In genomic region chr16:29804455-29805231, GRCh38 we compare ENCODE assay signal across 8 cellular contexts. TPM values are rescaled to one million over a fixed set of nuclear protein-coding genes. Genes with fewer than 3 reads are reported as not detected.
A peak's percentile ranks its signal among the peaks of the same experiment; 100 is the strongest.
DNase-seq lines count a peak whose midpoint lies in the region; ATAC-seq and TF ChIP-seq lines count a peak whose summit lies in the region.

No MANE protein-coding gene starts in this region.

- H3K27ac ChIP-seq in 22Rv1 (peak overlapping the region; percentile 100), breast epithelium (peak overlapping the region; percentile 98 to 99), right lobe of liver (peak overlapping the region; percentile 93 to 98 (median 98)), tibial artery (peak overlapping the region; percentile 90 to 97)

- H3K9me3 ChIP-seq in ES-I3 (ENCODE audit: control insufficient read depth, insufficient read depth, low read length) = no peaks in the 10 kb centered on the region
- H3K9me3 ChIP-seq in breast epithelium = no peaks in the 10 kb centered on the region
- H3K9me3 ChIP-seq in right lobe of liver = no peaks in the 10 kb centered on the region
- H3K9me3 ChIP-seq in tibial artery = no peaks in the 10 kb centered on the region

- H3K4me1 ChIP-seq in ES-I3 (ENCODE audit: insufficient read depth, low read length) = peaks cover 6% of the 10 kb centered on the region
- peaks cover 5 to 25% of the 10 kb centered on the region in 2 donors for H3K4me1 ChIP-seq in breast epithelium
- H3K4me1 ChIP-seq in right lobe of liver = peaks cover 0 to 15% (median 5%) of the 10 kb centered on the region in 4 donors
- H3K4me1 ChIP-seq in tibial artery = peaks cover 10 to 37% (median 30%) of the 10 kb centered on the region in 4 donors

- H3K27me3 ChIP-seq in breast epithelium (no peaks in the 10 kb centered on the region), right lobe of liver (no peaks in the 10 kb centered on the region), tibial artery (no peaks in the 10 kb centered on the region)

- H3K4me3 ChIP-seq in breast epithelium = peak overlapping the region; percentile 83 to 84 (median 83)
- H3K4me3 ChIP-seq in right lobe of liver = peak overlapping the region; percentile 75 to 98 (median 79)
- peak overlapping the region; percentile 72 to 88 for H3K4me3 ChIP-seq in tibial artery

- H3K36me3 ChIP-seq in ES-I3 (ENCODE audit: insufficient read depth, low read length) (peaks cover 16% of the 10 kb centered on the region), breast epithelium (no peaks in the 10 kb centered on the region), right lobe of liver (peaks cover 0 to 5% (median 0%) of the 10 kb centered on the region in 4 donors), tibial artery (peaks cover 17 to 34% (median 20%) of the 10 kb centered on the region in 3 donors)

- H3K9ac ChIP-seq in ES-I3 (ENCODE audit: low read depth, low read length) = peak overlapping the region; percentile 77

- intact Hi-C loops in breast epithelium (cut with DNase I; ENCODE audit: low total_unique reads) (loop anchor here (10.0 kb wide), 1 partner anchor 60 kb away; the partner anchor contains the start of gene CDIPT), right lobe of liver (cut with DNase I) (no loop called here), tibial artery (cut with DNase I; ENCODE audit: low total_unique reads) (no loop called here)

- TF ChIP-seq POLR2A in breast epithelium (IDR thresholded peaks at IDR 0.05) (no peak), right lobe of liver (IDR thresholded peaks at IDR 0.05) (no peak)

- peak; percentile 24 to 59 (median 57) for ATAC-seq in right lobe of liver
- no peak for ATAC-seq in HG03095 (IDR thresholded peaks at IDR 0.05; ENCODE audit: unreplicated experiment)
- no peak for ATAC-seq in GM18498 (IDR thresholded peaks at IDR 0.05; ENCODE audit: unreplicated experiment)

- 0% methylated on average over 2 of the region's 26 CpGs for WGBS in right lobe of liver (ENCODE audit: insufficient coverage, low coverage, low lambda C conversion rate, missing lambda C conversion rate)

- DNase-seq in NCI-H69 (lab: John Stamatoyannopoulos, UW) (peak; percentile 85), breast epithelium (ENCODE audit: low spot score in 2 of 2) (no peak), right lobe of liver (peak in 2 of 3 donors; percentile 89 to 90), tibial artery (peak; percentile 65 to 84)

- TF ChIP-seq CTCF in 22Rv1 (IDR thresholded peaks at IDR 0.05) (no peak), breast epithelium (IDR thresholded peaks at IDR 0.05) (peak in 1 of 3 donors; percentile 4), right lobe of liver (IDR thresholded peaks at IDR 0.05) (no peak), tibial artery (IDR thresholded peaks at IDR 0.05) (no peak)

RNA-seq across cellular contexts. Expression of gene MAZ, which starts 1.7 kb away (rescaled TPM):
- total RNA-seq in breast epithelium (10 to 100 TPM; 49.3 to 61.9 (median 60.0) TPM), right lobe of liver (100 to 1,000 TPM in 1 of 6 experiments, 10 to 100 TPM in 5; 42.9 to 106 (median 60.7) TPM)

RNA-seq across cellular contexts. Expression of gene PRRT2, which starts 7.3 kb away (rescaled TPM):
- total RNA-seq in breast epithelium (1 to 10 TPM; 2.9 to 3.9 (median 3.5) TPM), right lobe of liver (under 1 TPM in 4 of 6 experiments, not detected in 2; 0.15 to 0.98 (median 0.51) TPM)

RNA-seq across cellular contexts. Expression of gene PAGR1, which starts 11.3 kb away (rescaled TPM):
- 10 to 100 TPM; 26.6 to 40.5 (median 29.8) TPM for total RNA-seq in breast epithelium
- total RNA-seq in right lobe of liver = 10 to 100 TPM in 5 of 6 experiments, 1 to 10 TPM in 1; 8.5 to 26.1 (median 11.5) TPM

RNA-seq across cellular contexts. Expression of gene KIF22, which starts 14.1 kb away (rescaled TPM):
- total RNA-seq in breast epithelium = 10 to 100 TPM; 16.3 to 50.2 (median 22.3) TPM
- 10 to 100 TPM in 5 of 6 experiments, 1 to 10 TPM in 1; 9.8 to 27.1 (median 24.7) TPM for total RNA-seq in right lobe of liver

RNA-seq across cellular contexts. Expression of gene MVP, which starts 15.6 kb away (rescaled TPM):
- total RNA-seq in breast epithelium (100 to 1,000 TPM in 1 of 3 donors, 10 to 100 TPM in 2; 78.1 to 132 (median 99.7) TPM), right lobe of liver (100 to 1,000 TPM in 2 of 6 experiments, 10 to 100 TPM in 4; 37.4 to 112 (median 77.8) TPM)

Comparison
In these comparisons a context has a peak if more than half of its experiments do, and no peak if none do; other contexts are left out.
1. DNase-seq: peak in NCI-H69 (single experiment), right lobe of liver (2 of 3) and tibial artery (2 of 2); none in breast epithelium (0 of 2).
2. ATAC-seq: peak in right lobe of liver (4 of 4); none in HG03095 (single experiment) and GM18498 (single experiment).
3. Peak in every context shown above with its lines, with median percentiles within 50 percentile points of each other: H3K27ac ChIP-seq and H3K4me3 ChIP-seq.